ENCODE assay signal across 8 cellular contexts in genomic region chrX:2609431-2610238, GRCh38.
DNase-seq lines count a peak whose midpoint lies in the region; ATAC-seq lines count a peak whose summit lies in the region.

No MANE protein-coding gene starts in this region.

- peaks cover 2% of the 10 kb centered on the region for H3K9me3 Mint-ChIP-seq in activated CD4-positive, alpha-beta memory T cell treated with anti-CD3 and anti-CD28 coated beads for 36 hours

- H3K27ac ChIP-seq in substantia nigra (ENCODE audit: low read depth, low read length, poor library complexity, severe bottlenecking), result peak overlapping the region; percentile 30

- H3K4me3 Mint-ChIP-seq in activated CD4-positive, alpha-beta memory T cell treated with anti-CD3 and anti-CD28 coated beads for 36 hours, result peak overlapping the region; percentile 82

- CTCF ChIA-PET in activated CD4-positive, alpha-beta memory T cell treated with anti-CD3 and anti-CD28 coated beads for 36 hours (lab: Charles Lee), result no interaction called here

- peak; percentile 43 for ATAC-seq in HG02623 (IDR thresholded peaks at IDR 0.05; ENCODE audit: unreplicated experiment)

- H3K4me1 Mint-ChIP-seq in activated CD4-positive, alpha-beta memory T cell treated with anti-CD3 and anti-CD28 coated beads for 36 hours (ENCODE audit: low read depth), result peaks cover 48% of the 10 kb centered on the region

- peaks cover 34% of the 10 kb centered on the region for H3K36me3 Mint-ChIP-seq in activated CD4-positive, alpha-beta memory T cell treated with anti-CD3 and anti-CD28 coated beads for 36 hours

- H3K27ac Mint-ChIP-seq in activated CD4-positive, alpha-beta memory T cell treated with anti-CD3 and anti-CD28 coated beads for 36 hours, result peak overlapping the region; percentile 75

- POLR2A ChIA-PET in activated CD4-positive, alpha-beta memory T cell treated with anti-CD3 and anti-CD28 coated beads for 36 hours (lab: Charles Lee), result no interaction called here

- DNase-seq in EL (peak; percentile 31), iris pigment epithelial cell (ENCODE audit: low read depth) (peak; percentile 37), substantia nigra (lab: John Stamatoyannopoulos, UW) (no peak), NCI-H526 (lab: John Stamatoyannopoulos, UW) (no peak), C1 segment of cervical spinal cord (lab: John Stamatoyannopoulos, UW) (no peak), DMS79 (lab: John Stamatoyannopoulos, UW) (no peak)
- no peak for DNase-seq in activated CD4-positive, alpha-beta memory T cell treated with anti-CD3 and anti-CD28 coated beads for 36 hours

- H3K27me3 Mint-ChIP-seq in activated CD4-positive, alpha-beta memory T cell treated with anti-CD3 and anti-CD28 coated beads for 36 hours, result no peaks in the 10 kb centered on the region

- intact Hi-C loops in activated CD4-positive, alpha-beta memory T cell treated with anti-CD3 and anti-CD28 coated beads for 36 hours (cut with micrococcal nuclease), result loop anchor here (1.0 to 5.0 kb wide), 6 partner anchors 21 to 1156 kb away; partner anchors contain the start of genes DHRSX and ZBED1

Comparison
In these comparisons a context has a peak if more than half of its experiments do, and no peak if none do; other contexts are left out.
1. DNase-seq: peak in EL (single experiment) and iris pigment epithelial cell (single experiment); none in activated CD4-positive, alpha-beta memory T cell treated with anti-CD3 and anti-CD28 coated beads for 36 hours (single experiment), substantia nigra (0 of 49), NCI-H526 (0 of 2), C1 segment of cervical spinal cord (0 of 14) and DMS79 (single experiment).